ENCODE assay signal across 37 cellular contexts in the genomic region with DNA sequence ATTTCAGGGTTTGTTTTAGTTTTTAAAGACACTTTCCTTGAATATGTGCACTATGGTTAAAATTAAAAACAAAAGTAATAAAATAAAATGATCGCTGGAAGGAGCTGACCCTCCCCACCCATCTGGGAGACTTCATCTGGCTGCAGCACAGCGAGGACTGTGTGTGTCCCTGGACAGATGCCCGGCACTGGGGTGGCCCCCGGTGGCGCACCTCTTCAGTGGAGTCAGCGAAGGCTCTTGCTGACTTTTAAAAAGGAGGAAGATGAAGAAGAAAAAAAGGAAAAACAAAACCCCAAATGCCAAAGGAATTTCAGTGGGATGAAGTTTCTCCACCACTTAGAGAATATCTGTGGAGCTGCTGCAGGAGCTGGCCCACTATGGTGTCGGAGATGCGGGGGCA. TPM values are rescaled to one million over a fixed set of nuclear protein-coding genes. Genes with fewer than 3 reads are reported as not detected.
"Had no signal": no experiment of that assay in that cellular context is flagged by ENCODE, and none has a peak within 500 bp of the region (broad histone marks: within the 10 kb centered on the region; RNA-seq: fewer than 3 reads in every experiment).

No MANE protein-coding gene starts in this region.

- H3K9me3 ChIP-seq: MG63 had no signal

- H3K36me3 ChIP-seq: MG63 had no signal

- H3K9ac ChIP-seq: KMS-11 had no signal

- H3K4me2 ChIP-seq: KMS-11 had no signal

- DNase-seq: Karpas-422, Kasumi-1, KBM-7, KG1, MG63, MM.1S, MV-4-11, NCI-H1048, NCI-H1092, NCI-H1092 treated with DMSO at 0.1 percent for 48 hours, NCI-H1105, NCI-H1105 treated with DMSO at 0.1 percent for 48 hours, NCI-H1417, NCI-H1417 treated with DMSO at 0.1 percent for 48 hours, NCI-H1436, NCI-H1436 treated with DMSO at 0.1 percent for 48 hours, NCI-H146, NCI-H1694, NCI-H1694 treated with DMSO at 0.1 percent for 48 hours, NCI-H187, NCI-H187 treated with DMSO at 0.1 percent for 48 hours, NCI-H1930, NCI-H2029, NCI-H2029 treated with DMSO at 0.1 percent for 48 hours, NCI-H2081, NCI-H2081 treated with DMSO at 0.1 percent for 48 hours, NCI-H2107, NCI-H2171, NCI-H2171 treated with DMSO at 0.1 percent for 48 hours, NCI-H2227 treated with DMSO at 0.1 percent for 48 hours, NCI-H226, NCI-H345, NCI-H446, NCI-H446 treated with DMSO at 0.1 percent for 48 hours had no signal

- H3K4me3 ChIP-seq: MG63 had no signal

- H3K27ac ChIP-seq: KMS-11 had no signal

- H3K27me3 ChIP-seq: MG63 had no signal

RNA-seq across cellular contexts. Expression of a gene that starts 5.4 kb away (rescaled TPM):
- total RNA-seq: LHCN-M2, MCF 10A had no signal
